In genomic region chr22:50169774-50170341, GRCh38 we compare ENCODE assay signal across 8 cellular contexts. TPM values are rescaled to one million over a fixed set of nuclear protein-coding genes. Genes with fewer than 3 reads are reported as not detected.
DNase-seq lines count a peak whose midpoint lies in the region; ATAC-seq and TF ChIP-seq lines count a peak whose summit lies in the region.

No MANE protein-coding gene starts in this region.

- H3K27ac Mint-ChIP-seq in CD14-positive monocyte: no peak overlapping the region
- H3K27ac Mint-ChIP-seq in activated CD8-positive, alpha-beta memory T cell treated with anti-CD3 and anti-CD28 coated beads, Interleukin-2, amount 10 ng/mL, durations not matched to agents 7 days and 5 days: no peak overlapping the region

- intact Hi-C loops in CD14-positive monocyte (cut with micrococcal nuclease): loop anchor here in 1 of 2 donors (5.0 kb wide), 1 partner anchor 37 kb away; no protein-coding TSS in a partner anchor
- intact Hi-C loops in left cardiac atrium (cut with DNase I): no loop called here

- peak overlapping the region; percentile 71 to 72 for H3K4me3 Mint-ChIP-seq in CD14-positive monocyte
- peak overlapping the region; percentile 59 for H3K4me3 Mint-ChIP-seq in activated CD8-positive, alpha-beta memory T cell treated with anti-CD3 and anti-CD28 coated beads, Interleukin-2, amount 10 ng/mL, durations not matched to agents 7 days and 5 days

- peaks cover 35 to 67% (median 37%) of the 10 kb centered on the region in 3 donors for H3K27me3 Mint-ChIP-seq in CD14-positive monocyte (ENCODE audit: low read depth in 3 of 3)
- peaks cover 23% of the 10 kb centered on the region for H3K27me3 Mint-ChIP-seq in activated CD8-positive, alpha-beta memory T cell treated with anti-CD3 and anti-CD28 coated beads, Interleukin-2, amount 10 ng/mL, durations not matched to agents 7 days and 5 days

- ATAC-seq in activated CD8-positive, alpha-beta memory T cell treated with anti-CD3 and anti-CD28 coated beads, Interleukin-2, amount 10 ng/mL, durations not matched to agents 7 days and 5 days: peak; percentile 76
- ATAC-seq in left cardiac atrium: peak; percentile 11 to 18
- no peak for ATAC-seq in HG03439 (IDR thresholded peaks at IDR 0.05; ENCODE audit: unreplicated experiment)

- H3K4me3 ChIP-seq in LNCaP clone FGC (ENCODE audit: low read depth, low read length): peak overlapping the region; percentile 47

- H3K9me3 Mint-ChIP-seq in CD14-positive monocyte: peaks cover 0 to 18% (median 4%) of the 10 kb centered on the region in 7 donors
- H3K9me3 Mint-ChIP-seq in activated CD8-positive, alpha-beta memory T cell treated with anti-CD3 and anti-CD28 coated beads, Interleukin-2, amount 10 ng/mL, durations not matched to agents 7 days and 5 days (ENCODE audit: low read depth): no peaks in the 10 kb centered on the region

- peaks cover 4 to 6% of the 10 kb centered on the region in 2 donors for H3K36me3 Mint-ChIP-seq in CD14-positive monocyte
- no peaks in the 10 kb centered on the region for H3K36me3 Mint-ChIP-seq in activated CD8-positive, alpha-beta memory T cell treated with anti-CD3 and anti-CD28 coated beads, Interleukin-2, amount 10 ng/mL, durations not matched to agents 7 days and 5 days

- peaks cover 28% of the 10 kb centered on the region for H3K4me1 Mint-ChIP-seq in CD14-positive monocyte
- peaks cover 2% of the 10 kb centered on the region for H3K4me1 Mint-ChIP-seq in activated CD8-positive, alpha-beta memory T cell treated with anti-CD3 and anti-CD28 coated beads, Interleukin-2, amount 10 ng/mL, durations not matched to agents 7 days and 5 days

- DNase-seq in CD14-positive monocyte (ENCODE audit: low spot score): peak; percentile 69
- DNase-seq in LNCaP clone FGC (ENCODE audit: low read depth): no peak
- DNase-seq in activated CD8-positive, alpha-beta memory T cell treated with anti-CD3 and anti-CD28 coated beads, Interleukin-2, amount 10 ng/mL, durations not matched to agents 7 days and 5 days: peak; percentile 70
- DNase-seq in left cardiac atrium: no peak
- DNase-seq in stimulated activated CD4-positive, alpha-beta T cell treated with anti-CD3 and anti-CD28 coated beads, Interleukin-4, amount 100 ng/mL, for 24 hours: peak; percentile 69
- no peak for DNase-seq in GOT3 (lab: John Stamatoyannopoulos, UW)
- DNase-seq in putamen (ENCODE audit: low spot score): no peak

- CTCF ChIA-PET in activated CD8-positive, alpha-beta memory T cell treated with anti-CD3 and anti-CD28 coated beads, Interleukin-2, amount 10 ng/mL, durations not matched to agents 7 days and 5 days (lab: Charles Lee): no interaction called here

- TF ChIP-seq CTCF in CD14-positive monocyte (IDR thresholded peaks at IDR 0.05) (no peak), LNCaP clone FGC (IDR thresholded peaks at IDR 0.05; ENCODE audit: control insufficient read depth, extremely low read depth, insufficient read depth) (no peak)

RNA-seq across cellular contexts. Expression of gene PANX2, which starts 0.7 kb away (rescaled TPM):
- polyA plus RNA-seq in CD14-positive monocyte: under 1 TPM in 1 of 2 donors, not detected in 1; 0.05 TPM
- total RNA-seq in activated CD8-positive, alpha-beta memory T cell treated with anti-CD3 and anti-CD28 coated beads, Interleukin-2, amount 10 ng/mL, durations not matched to agents 7 days and 5 days: 1 to 10 TPM; 1.3 to 1.8 TPM
- total RNA-seq in left cardiac atrium: 1 to 10 TPM in 1 of 2 donors, under 1 TPM in 1; 0.89 to 1.1 TPM

RNA-seq across cellular contexts. Expression of gene TRABD, which starts 15.9 kb away (rescaled TPM):
- 10 to 100 TPM; 34.5 to 39.3 TPM for polyA plus RNA-seq in CD14-positive monocyte
- 100 to 1,000 TPM; 141 to 177 TPM for total RNA-seq in activated CD8-positive, alpha-beta memory T cell treated with anti-CD3 and anti-CD28 coated beads, Interleukin-2, amount 10 ng/mL, durations not matched to agents 7 days and 5 days
- 10 to 100 TPM; 19.6 to 26.1 TPM for total RNA-seq in left cardiac atrium

RNA-seq across cellular contexts. Expression of gene SELENOO, which starts 31.0 kb away (rescaled TPM):
- 1 to 10 TPM; 2.7 to 8.7 TPM for polyA plus RNA-seq in CD14-positive monocyte
- total RNA-seq in activated CD8-positive, alpha-beta memory T cell treated with anti-CD3 and anti-CD28 coated beads, Interleukin-2, amount 10 ng/mL, durations not matched to agents 7 days and 5 days: 10 to 100 TPM; 30.0 to 35.6 TPM
- 10 to 100 TPM; 11.7 to 15.0 TPM for total RNA-seq in left cardiac atrium

Comparison
In these comparisons a context has a peak if more than half of its experiments do, and no peak if none do; other contexts are left out.
1. DNase-seq: peak in CD14-positive monocyte (single experiment), activated CD8-positive, alpha-beta memory T cell treated with anti-CD3 and anti-CD28 coated beads, Interleukin-2, amount 10 ng/mL, durations not matched to agents 7 days and 5 days (single experiment) and stimulated activated CD4-positive, alpha-beta T cell treated with anti-CD3 and anti-CD28 coated beads, Interleukin-4, amount 100 ng/mL, for 24 hours (single experiment); none in LNCaP clone FGC (single experiment), left cardiac atrium (single experiment), GOT3 (single experiment) and putamen (single experiment).
2. RNA of gene TRABD, which starts 15.9 kb away (total RNA-seq): 141 to 177 TPM in activated CD8-positive, alpha-beta memory T cell treated with anti-CD3 and anti-CD28 coated beads, Interleukin-2, amount 10 ng/mL, durations not matched to agents 7 days and 5 days; 19.6 to 26.1 TPM in left cardiac atrium; every median in the first group is over 4 times any median in the second.